Comparison of ENCODE assay signal across 2 cellular contexts in genomic region chr21:38852278-38852677, GRCh38.
TF ChIP-seq lines count a peak whose summit lies in the region.

No MANE protein-coding gene starts in this region.

TF ChIP-seq in A549, 52 proteins besides CTCF, POLR2A, EP300 and RAD21:
- no peak for TF ChIP-seq HDAC2 (IDR thresholded peaks at IDR 0.05)
- no peak for TF ChIP-seq NR3C1 (IDR thresholded peaks at IDR 0.05)
- no peak for TF ChIP-seq SREBF2 (IDR thresholded peaks at IDR 0.05)
- no peak for TF ChIP-seq TP53 (CRISPR knock-in tag; IDR thresholded peaks at IDR 0.05)
- TF ChIP-seq HES2 (IDR thresholded peaks at IDR 0.05) = no peak
- no peak for TF ChIP-seq MYC (IDR thresholded peaks at IDR 0.05; ENCODE audit: borderline replicate concordance, low read length)
- no peak for TF ChIP-seq RNF2 (IDR thresholded peaks at IDR 0.05; ENCODE audit: borderline replicate concordance, low read depth)
- no peak for TF ChIP-seq HOXB13 (CRISPR knock-in tag; IDR thresholded peaks at IDR 0.05; ENCODE audit: low read depth)
- no peak for TF ChIP-seq HEYL (CRISPR knock-in tag; IDR thresholded peaks at IDR 0.05)
- TF ChIP-seq MAZ (IDR thresholded peaks at IDR 0.05; ENCODE audit: borderline replicate concordance, low read depth, low read length) = no peak
- no peak for TF ChIP-seq CEBPB (IDR thresholded peaks at IDR 0.05)
- no peak for TF ChIP-seq HMGXB4 (CRISPR knock-in tag; IDR thresholded peaks at IDR 0.05; ENCODE audit: borderline replicate concordance)

TF ChIP-seq in HepG2, 621 proteins besides CTCF, POLR2A, EP300 and RAD21:
- TF ChIP-seq THAP7 (CRISPR knock-in tag; IDR thresholded peaks at IDR 0.05) = no peak
- TF ChIP-seq MAFK (conservative IDR thresholded peaks at IDR 0.05 in 1 of 2, IDR thresholded peaks at IDR 0.05 in 1 of 2; ENCODE audit: low read length in 2 of 2) = no peak
- TF ChIP-seq ZNF503 (CRISPR knock-in tag; IDR thresholded peaks at IDR 0.05) = no peak
- no peak for TF ChIP-seq ARID5B (CRISPR knock-in tag; IDR thresholded peaks at IDR 0.05)
- TF ChIP-seq ZNF780A (CRISPR knock-in tag; IDR thresholded peaks at IDR 0.05) = no peak
- TF ChIP-seq FOXA1 (IDR thresholded peaks at IDR 0.05) = no peak
- no peak for TF ChIP-seq FOXA1 (CRISPR knock-in tag; IDR thresholded peaks at IDR 0.05)
- no peak for TF ChIP-seq BORCS8-MEF2B (CRISPR knock-in tag; IDR thresholded peaks at IDR 0.05)
- no peak for TF ChIP-seq MXI1 (IDR thresholded peaks at IDR 0.05; ENCODE audit: borderline replicate concordance, low read depth, low read length)
- no peak for TF ChIP-seq SP2 (CRISPR knock-in tag; IDR thresholded peaks at IDR 0.05)
- no peak for TF ChIP-seq ZNF652 (CRISPR knock-in tag; IDR thresholded peaks at IDR 0.05; ENCODE audit: borderline replicate concordance, low read depth)
- TF ChIP-seq ISL2 (CRISPR knock-in tag; IDR thresholded peaks at IDR 0.05) = no peak
